ENCODE assay signal across 14 cellular contexts in genomic region chr12:126362964-126363363, GRCh38.
"Had no signal": no experiment of that assay in that cellular context is flagged by ENCODE, and none has a peak within 500 bp of the region (broad histone marks: within the 10 kb centered on the region; RNA-seq: fewer than 3 reads in every experiment).

No MANE protein-coding gene starts in this region.

- ATAC-seq: left cardiac atrium; naive thymus-derived CD4-positive, alpha-beta T cell; sciatic nerve had no signal

- DNase-seq: activated CD4-positive, alpha-beta T cell treated with anti-CD3 and anti-CD28 coated beads, Interleukin-2, amount 50 U/mL, for 4 hours; activated CD4-positive, CD25-positive, alpha-beta regulatory T cell treated with anti-CD3 and anti-CD28 coated beads, Interleukin-2, amount 50 U/mL, for 72 hours; activated gamma-delta T cell treated with Interleukin-2 at 50 U/mL for 16 hours; dermis blood vessel endothelial cell; effector memory CD4-positive, alpha-beta T cell; left cardiac atrium; mesenchymal stem cell; naive thymus-derived CD4-positive, alpha-beta T cell; ovary; stimulated activated CD4-positive, alpha-beta T cell treated with anti-CD3 and anti-CD28 coated beads, Interleukin-4, amount 100 ng/mL, for 1 hour; stomach had no signal

- H3K36me3 ChIP-seq: ovary, stomach had no signal

- H3K4me2 ChIP-seq: smooth muscle cell had no signal

- H3K27me3 ChIP-seq: ovary, stomach had no signal

- FAIRE-seq: islet of Langerhans had no signal

- H3K27ac ChIP-seq: ovary, stomach had no signal

- H3K9me3 ChIP-seq: ovary had no signal

- H3K4me3 ChIP-seq: ovary, smooth muscle cell, stomach had no signal

- H3K4me1 ChIP-seq: stomach had no signal
